ENCODE assay signal across 21 cellular contexts in the genomic region with DNA sequence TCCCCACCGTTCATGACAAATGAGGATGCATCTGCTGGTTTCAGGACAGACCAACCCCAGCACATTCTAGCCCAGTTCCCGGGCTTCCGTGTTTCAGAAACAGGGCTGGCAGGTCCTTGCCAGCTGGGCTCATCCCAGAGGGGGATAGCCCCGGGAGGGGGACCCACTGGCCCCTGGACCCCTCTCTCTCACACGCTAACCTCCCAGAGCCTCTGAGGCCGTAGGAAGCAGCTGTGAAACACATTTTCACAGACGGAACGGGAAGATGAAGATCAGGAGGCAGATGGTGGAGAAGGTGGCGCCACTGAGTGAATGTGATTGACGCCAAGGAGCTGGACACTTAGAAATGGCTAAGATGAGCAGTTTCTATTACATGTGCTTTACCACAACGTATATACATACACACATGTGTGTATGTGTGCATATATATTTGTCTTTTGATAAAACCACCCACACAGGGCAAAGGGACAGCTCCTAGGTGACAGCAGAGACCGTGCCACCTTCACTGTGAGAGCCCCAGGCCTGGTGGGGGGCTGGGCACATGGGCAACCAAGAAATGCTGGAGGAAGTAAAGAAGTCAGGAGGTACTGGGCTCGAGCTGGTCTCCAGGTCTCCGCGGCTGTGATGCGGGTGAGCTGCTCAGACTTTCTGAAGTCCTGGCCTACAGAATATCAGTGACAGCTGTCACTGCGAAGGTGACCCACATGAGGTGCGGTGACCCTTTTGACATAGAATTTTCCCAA.
DNase-seq lines count a peak whose midpoint lies in the region; ATAC-seq and TF ChIP-seq lines count a peak whose summit lies in the region.
"Had no signal": no experiment of that assay in that cellular context is flagged by ENCODE, and none has a peak within 500 bp of the region (broad histone marks: within the 10 kb centered on the region; RNA-seq: fewer than 3 reads in every experiment).

No MANE protein-coding gene starts in this region.

- H3K9ac ChIP-seq in Loucy (ENCODE audit: low read depth, low read length, poor library complexity, severe bottlenecking), result no peak overlapping the region
- H3K9ac ChIP-seq: KMS-11, SK-N-SH had no signal

- no peaks in the 10 kb centered on the region for H3K9me3 Mint-ChIP-seq in central memory CD8-positive, alpha-beta T cell
- H3K9me3 Mint-ChIP-seq: CD8-positive, alpha-beta memory T cell had no signal

- H3K79me2 ChIP-seq in Loucy (ENCODE audit: insufficient read depth, low read length), result no peaks in the 10 kb centered on the region

- no peak for TF ChIP-seq POLR2A in body of pancreas (IDR thresholded peaks at IDR 0.05)

- no peaks in the 10 kb centered on the region for H3K4me1 Mint-ChIP-seq in central memory CD8-positive, alpha-beta T cell
- H3K4me1 Mint-ChIP-seq: CD8-positive, alpha-beta memory T cell had no signal

- no peak for ATAC-seq in central memory CD8-positive, alpha-beta T cell (replicated peaks; ENCODE audit: extremely low read depth, poor library complexity, severe bottlenecking)
- ATAC-seq in GM21825 (IDR thresholded peaks at IDR 0.05; ENCODE audit: unreplicated experiment), result no peak
- ATAC-seq in body of pancreas, result no peak
- no peak for ATAC-seq in heart right ventricle

- H3K4me2 ChIP-seq in Loucy (ENCODE audit: low read depth, low read length, poor library complexity, severe bottlenecking), result no peak overlapping the region
- H3K4me2 ChIP-seq: KMS-11, SK-N-SH had no signal

- H3K4me3 ChIP-seq in GM06990 (replicated peaks; ENCODE audit: low read depth, low read length) (no peak overlapping the region), Loucy (ENCODE audit: low read length, poor library complexity, severe bottlenecking) (no peak overlapping the region), body of pancreas (no peak overlapping the region), heart right ventricle (no peak overlapping the region)

- H3K27me3 Mint-ChIP-seq in central memory CD8-positive, alpha-beta T cell, result peaks cover 17% of the 10 kb centered on the region

- H3K36me3 ChIP-seq in GM06990 (ENCODE audit: control insufficient read depth, insufficient read depth, low read length) (no peaks in the 10 kb centered on the region), Loucy (ENCODE audit: insufficient read depth, low read length) (no peaks in the 10 kb centered on the region), body of pancreas (replicated peaks in 1 of 2; ENCODE audit: insufficient read depth in 1 of 2, low read depth in 2 of 2) (no peaks in the 10 kb centered on the region), heart right ventricle (no peaks in the 10 kb centered on the region)

- H3K4me3 Mint-ChIP-seq in central memory CD8-positive, alpha-beta T cell, result no peak overlapping the region
- H3K4me3 Mint-ChIP-seq: CD8-positive, alpha-beta memory T cell had no signal

- no peaks in the 10 kb centered on the region for H3K36me3 Mint-ChIP-seq in central memory CD8-positive, alpha-beta T cell (ENCODE audit: insufficient read depth)
- H3K36me3 Mint-ChIP-seq: CD8-positive, alpha-beta memory T cell had no signal

- H3K27me3 ChIP-seq in GM06990 (replicated peaks; ENCODE audit: control insufficient read depth, insufficient read depth, low read length) (no peaks in the 10 kb centered on the region; the same call in none of the 2 replicates), Loucy (ENCODE audit: insufficient read depth, low read length, poor library complexity, severe bottlenecking) (no peaks in the 10 kb centered on the region), body of pancreas (no peaks in the 10 kb centered on the region), heart right ventricle (no peaks in the 10 kb centered on the region)

- DNase-seq in GM06990 (ENCODE audit: extremely low read depth, insufficient read length) (no peak), body of pancreas (no peak), heart right ventricle (no peak), DMS53 (lab: John Stamatoyannopoulos, UW) (no peak)
- no peak for DNase-seq in central memory CD8-positive, alpha-beta T cell (ENCODE audit: low spot score in 2 of 2)
- DNase-seq: ACHN; C1 segment of cervical spinal cord; Calu3; CD8-positive, alpha-beta memory T cell; GOT3; NCI-H1105; NCI-H2029; NCI-H2227 treated with DMSO at 0.1 percent for 48 hours; NCI-H510A treated with DMSO at 0.1 percent for 48 hours; NCI-H748 treated with DMSO at 0.1 percent for 48 hours; SIG-M5; SK-N-SH had no signal

- H2AFZ ChIP-seq in Loucy (ENCODE audit: low read length), result no peak overlapping the region

- no peaks in the 10 kb centered on the region for H4K20me1 ChIP-seq in Loucy (ENCODE audit: insufficient read depth, low read length, poor library complexity, severe bottlenecking)

- H3K9me3 ChIP-seq in Loucy (ENCODE audit: insufficient read depth, low read depth, low read length) (no peaks in the 10 kb centered on the region), body of pancreas (no peaks in the 10 kb centered on the region), heart right ventricle (no peaks in the 10 kb centered on the region)
- H3K9me3 ChIP-seq: SK-N-SH had no signal

- TF ChIP-seq CTCF in GM06990 (IDR thresholded peaks at IDR 0.05; ENCODE audit: insufficient read depth, low read length, poor library complexity, severe bottlenecking) (peak; percentile 7), Loucy (conservative IDR thresholded peaks at IDR 0.05; ENCODE audit: low read length) (peak; percentile 44), body of pancreas (IDR thresholded peaks at IDR 0.05) (no peak), heart right ventricle (IDR thresholded peaks at IDR 0.05) (no peak)

- H3K9me2 ChIP-seq in Loucy (replicated peaks; ENCODE audit: low read depth, low read length), result no peaks in the 10 kb centered on the region
- H3K9me2 ChIP-seq: SK-N-SH had no signal

- H3K27ac ChIP-seq in body of pancreas (no peak overlapping the region), heart right ventricle (no peak overlapping the region)
- H3K27ac ChIP-seq: KMS-11, RWPE1 had no signal

- H3K27ac Mint-ChIP-seq in central memory CD8-positive, alpha-beta T cell (ENCODE audit: low read depth), result peak overlapping the region; percentile 26

- WGBS in body of pancreas, 2 donors, result 77 to 80% methylated on average over 16 to 18 of the region's 18 CpGs
- 75 to 78% methylated on average over 18 of the region's 18 CpGs for WGBS in heart right ventricle, 2 donors

- H3F3A ChIP-seq in Loucy (ENCODE audit: low read depth), result no peaks in the 10 kb centered on the region

- intact Hi-C loops in body of pancreas (cut with DNase I) (no loop called here), heart right ventricle (cut with DNase I) (loop anchor here in 1 of 10 donors (5.0 kb wide), 1 partner anchor 36 kb away; no protein-coding TSS in a partner anchor)

- H3K4me1 ChIP-seq in Loucy (ENCODE audit: insufficient read depth, low read length, poor library complexity, severe bottlenecking) (peaks cover 42% of the 10 kb centered on the region), body of pancreas (no peaks in the 10 kb centered on the region), heart right ventricle (no peaks in the 10 kb centered on the region)

Comparison
In these comparisons a context has a peak if more than half of its experiments do, and no peak if none do; other contexts are left out.
1. CTCF ChIP-seq: peak in GM06990 (single experiment) and Loucy (single experiment); none in body of pancreas (0 of 7) and heart right ventricle (0 of 9).